ENCODE assay signal across 1 cellular context in the genomic region with DNA sequence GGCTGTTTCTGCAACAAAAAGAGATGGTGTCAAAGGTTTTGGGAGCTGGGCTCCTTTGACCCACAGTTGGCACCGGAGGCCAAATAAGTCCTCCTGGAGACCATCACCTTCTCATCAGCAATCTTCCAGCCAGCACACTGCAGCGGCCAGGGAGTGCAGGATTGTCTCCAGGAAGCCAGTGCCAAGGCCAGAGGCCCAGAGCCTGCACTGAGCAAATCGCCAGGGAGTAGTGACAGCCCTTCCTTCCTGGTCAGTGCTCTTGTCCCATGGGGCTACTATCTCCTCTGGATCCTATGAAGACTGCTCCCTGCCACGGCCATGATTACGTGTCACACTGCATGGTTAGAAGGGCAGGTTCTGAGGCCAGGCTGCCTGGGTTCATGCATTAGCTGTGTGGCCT.
TF ChIP-seq lines count a peak whose summit lies in the region.

No MANE protein-coding gene starts in this region.

TF ChIP-seq in H1, 55 proteins besides CTCF, POLR2A, EP300 and RAD21 (continued from another document):
- TF ChIP-seq, protein P1, sequence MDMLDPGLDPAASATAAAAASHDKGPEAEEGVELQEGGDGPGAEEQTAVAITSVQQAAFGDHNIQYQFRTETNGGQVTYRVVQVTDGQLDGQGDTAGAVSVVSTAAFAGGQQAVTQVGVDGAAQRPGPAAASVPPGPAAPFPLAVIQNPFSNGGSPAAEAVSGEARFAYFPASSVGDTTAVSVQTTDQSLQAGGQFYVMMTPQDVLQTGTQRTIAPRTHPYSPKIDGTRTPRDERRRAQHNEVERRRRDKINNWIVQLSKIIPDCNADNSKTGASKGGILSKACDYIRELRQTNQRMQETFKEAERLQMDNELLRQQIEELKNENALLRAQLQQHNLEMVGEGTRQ (IDR thresholded peaks at IDR 0.05; ENCODE audit: low read length), result no peak
- TF ChIP-seq SP4 (IDR thresholded peaks at IDR 0.05; ENCODE audit: low read length), result no peak
- TF ChIP-seq BACH1 (IDR thresholded peaks at IDR 0.05; ENCODE audit: low read length), result no peak
- no peak for TF ChIP-seq SUZ12 (IDR thresholded peaks at IDR 0.05; ENCODE audit: low read length)
- TF ChIP-seq ZNF274 (IDR thresholded peaks at IDR 0.05; ENCODE audit: borderline replicate concordance, extremely low read depth, low read length), result no peak
TF ChIP-seq in H1: peak in this region for 0.
